16 cellular contexts compared by ENCODE assay signal in the genomic region with DNA sequence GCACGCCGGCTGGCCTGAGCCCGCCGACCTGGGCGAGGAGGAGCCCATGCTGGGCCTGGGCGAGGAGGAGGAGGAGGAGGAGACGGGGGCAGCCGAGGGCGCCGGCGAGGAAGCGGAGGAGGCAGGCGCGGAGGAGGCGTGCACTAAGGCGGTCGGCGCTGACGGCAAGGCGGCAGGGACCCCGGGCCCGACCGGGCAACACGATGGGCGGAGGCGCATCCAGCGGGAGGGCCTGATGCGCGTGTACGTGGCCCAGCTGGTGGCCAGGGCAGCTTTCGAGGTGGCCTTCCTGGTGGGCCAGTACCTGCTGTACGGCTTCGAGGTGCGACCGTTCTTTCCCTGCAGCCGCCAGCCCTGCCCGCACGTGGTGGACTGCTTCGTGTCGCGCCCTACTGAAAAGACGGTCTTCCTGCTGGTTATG.
"Had no signal": no experiment of that assay in that cellular context is flagged by ENCODE, and none has a peak within 500 bp of the region (broad histone marks: within the 10 kb centered on the region; RNA-seq: fewer than 3 reads in every experiment).

No MANE protein-coding gene starts in this region.

- H3K27ac ChIP-seq: gastroesophageal sphincter, hepatocyte, stomach, thoracic aorta, VCaP had no signal

- H3K9me3 Mint-ChIP-seq: activated CD8-positive, alpha-beta T cell treated with anti-CD3 and anti-CD28 coated beads for 36 hours; activated naive CD4-positive, alpha-beta T cell treated with anti-CD3 and anti-CD28 coated beads, Interleukin-2, amount 10 ng/mL, durations not matched to agents 7 days and 5 days; central memory CD8-positive, alpha-beta T cell; dendritic cell treated with granulocyte-macrophage colony-stimulating factor and Interleukin-4, amounts not matched to agents 40 ng/mL and 50 ng/mL, for 4 days; natural killer cell; T-cell had no signal

- H3K4me2 ChIP-seq: hepatocyte had no signal

- H3K27me3 ChIP-seq: hepatocyte had no signal

- H3K27ac Mint-ChIP-seq: activated naive CD4-positive, alpha-beta T cell treated with anti-CD3 and anti-CD28 coated beads, Interleukin-2, amount 10 ng/mL, durations not matched to agents 7 days and 5 days; dendritic cell treated with granulocyte-macrophage colony-stimulating factor and Interleukin-4, amounts not matched to agents 40 ng/mL and 50 ng/mL, for 4 days; natural killer cell; progenitor cell of endocrine pancreas; T-cell had no signal

- H2AFZ ChIP-seq: hepatocyte had no signal

- H3K9me3 ChIP-seq: gastroesophageal sphincter, stomach, thoracic aorta had no signal

- H3K36me3 ChIP-seq: gastroesophageal sphincter, stomach, thoracic aorta had no signal

- ATAC-seq: gastroesophageal sphincter had no signal

- H3K4me3 ChIP-seq: gastroesophageal sphincter, hepatocyte, stomach, thoracic aorta had no signal

- H3K4me3 Mint-ChIP-seq: activated CD8-positive, alpha-beta T cell treated with anti-CD3 and anti-CD28 coated beads for 36 hours; activated naive CD4-positive, alpha-beta T cell treated with anti-CD3 and anti-CD28 coated beads, Interleukin-2, amount 10 ng/mL, durations not matched to agents 7 days and 5 days; central memory CD8-positive, alpha-beta T cell; dendritic cell treated with granulocyte-macrophage colony-stimulating factor and Interleukin-4, amounts not matched to agents 40 ng/mL and 50 ng/mL, for 4 days; natural killer cell had no signal

- H3K27me3 Mint-ChIP-seq: activated CD8-positive, alpha-beta T cell treated with anti-CD3 and anti-CD28 coated beads for 36 hours; central memory CD8-positive, alpha-beta T cell; progenitor cell of endocrine pancreas; T-cell had no signal

- H3K79me2 ChIP-seq: hepatocyte had no signal

- H3K36me3 Mint-ChIP-seq: activated naive CD4-positive, alpha-beta T cell treated with anti-CD3 and anti-CD28 coated beads, Interleukin-2, amount 10 ng/mL, durations not matched to agents 7 days and 5 days; natural killer cell; T-cell had no signal

- DNase-seq: activated CD4-positive, alpha-beta T cell treated with anti-CD3 and anti-CD28 coated beads for 4 hours; activated CD8-positive, alpha-beta memory T cell treated with anti-CD3 and anti-CD28 coated beads, Interleukin-2, amount 50 U/mL, for 48 hours; activated naive CD4-positive, alpha-beta T cell treated with anti-CD3 and anti-CD28 coated beads, Interleukin-2, amount 10 ng/mL, durations not matched to agents 7 days and 5 days; natural killer cell; nucleus accumbens; stimulated activated CD4-positive, alpha-beta T cell treated with anti-CD3 and anti-CD28 coated beads, Interleukin-4, amount 100 ng/mL, for 1 hour; stomach had no signal
